8 cellular contexts compared by ENCODE assay signal in genomic region chr2:138503087-138503442, GRCh38. TPM values are rescaled to one million over a fixed set of nuclear protein-coding genes. Genes with fewer than 3 reads are reported as not detected.
DNase-seq lines count a peak whose midpoint lies in the region; ATAC-seq and TF ChIP-seq lines count a peak whose summit lies in the region.

No MANE protein-coding gene starts in this region.

- POLR2A ChIA-PET in HEK293 (lab: Yijun Ruan, JAX) = interaction anchor here (0.6 to 1.1 kb wide), 2 partner anchors 139 to 416 kb away, joined by 3 read pairs; no protein-coding TSS in a partner anchor

- DNase-seq in BE2C (no peak), fibroblast of peridontal ligament (ENCODE audit: extremely low read depth) (peak; percentile 22), gastrocnemius medialis (no peak), NCI-H1694 (lab: John Stamatoyannopoulos, UW) (no peak), NCI-H345 treated with DMSO at 0.1 percent for 48 hours (lab: John Stamatoyannopoulos, UW; ENCODE audit: unreplicated experiment) (no peak), NCI-H1436 treated with DMSO at 0.1 percent for 48 hours (lab: John Stamatoyannopoulos, UW) (no peak)

- H3K9ac ChIP-seq in SU-DHL-6 (ENCODE audit: low read length) = peak overlapping the region; percentile 76

- intact Hi-C loops in gastrocnemius medialis (cut with DNase I; ENCODE audit: low total_unique reads) = loop anchor here (5.0 to 10.0 kb wide), 2 partner anchors 44 to 538 kb away; partner anchors contain the start of gene HNMT

- no peak for TF ChIP-seq CTCF in BE2C (IDR thresholded peaks at IDR 0.05; ENCODE audit: low read depth, low read length)
- TF ChIP-seq CTCF in HEK293 (tag by site-specific recombination; IDR thresholded peaks at IDR 0.05) = no peak
- no peak for TF ChIP-seq CTCF in SU-DHL-6 (IDR thresholded peaks at IDR 0.05; ENCODE audit: insufficient read depth, low read length, poor library complexity, severe bottlenecking)
- TF ChIP-seq CTCF in gastrocnemius medialis (IDR thresholded peaks at IDR 0.05 in 4 of 5, conservative IDR thresholded peaks at IDR 0.05 in 1 of 5) = no peak

- H3K27ac ChIP-seq in HEK293 (ENCODE audit: extremely low read depth, low read depth, low read length) = peak overlapping the region; percentile 91; the same call in 1 of the 2 replicates
- H3K27ac ChIP-seq in SU-DHL-6 (ENCODE audit: low read depth, low read length) = peak overlapping the region; percentile 92
- H3K27ac ChIP-seq in gastrocnemius medialis = peak overlapping the region; percentile 87 to 93 (median 90)

- peaks cover 28% of the 10 kb centered on the region for H3F3A ChIP-seq in SU-DHL-6 (ENCODE audit: insufficient read depth)

- TF ChIP-seq POLR2A in gastrocnemius medialis (IDR thresholded peaks at IDR 0.05) = no peak

- no peak overlapping the region for H2AFZ ChIP-seq in SU-DHL-6 (ENCODE audit: low read depth, low read length, severe bottlenecking)

- H3K4me2 ChIP-seq in SU-DHL-6 (ENCODE audit: low read depth, low read length, poor library complexity, severe bottlenecking) = peak overlapping the region; percentile 76

- H3K4me3 ChIP-seq in BE2C (ENCODE audit: low read depth, low read length) (peak overlapping the region; percentile 85), HEK293 (ENCODE audit: low read depth, low read length) (peak overlapping the region; percentile 97), SU-DHL-6 (ENCODE audit: insufficient read depth, low read length, poor library complexity, severe bottlenecking) (peak overlapping the region; percentile 64), gastrocnemius medialis (peak overlapping the region; percentile 65 to 93 (median 83))

- H3K9me3 ChIP-seq in BE2C = no peaks in the 10 kb centered on the region
- no peaks in the 10 kb centered on the region for H3K9me3 ChIP-seq in HEK293 (ENCODE audit: control insufficient read depth, insufficient read depth, low read depth, low read length)
- H3K9me3 ChIP-seq in SU-DHL-6 (ENCODE audit: insufficient read depth, low read length) = no peaks in the 10 kb centered on the region
- H3K9me3 ChIP-seq in gastrocnemius medialis = no peaks in the 10 kb centered on the region

- in situ Hi-C loops in gastrocnemius medialis (cut with MboI; ENCODE audit: low sequenced_read_pairs in 4 of 4) = no loop called here

- no peaks in the 10 kb centered on the region for H4K20me1 ChIP-seq in SU-DHL-6 (ENCODE audit: low read depth, low read length)

- H3K36me3 ChIP-seq in BE2C (no peaks in the 10 kb centered on the region), HEK293 (ENCODE audit: control insufficient read depth in 2 of 2, insufficient read depth in 1 of 2, low read length in 2 of 2) (no peaks in the 10 kb centered on the region; a peak in 1 of 3 replicates), SU-DHL-6 (ENCODE audit: low read length) (no peaks in the 10 kb centered on the region), gastrocnemius medialis (no peaks in the 10 kb centered on the region)

- H3K79me2 ChIP-seq in SU-DHL-6 (ENCODE audit: insufficient read depth, low read length) = peaks cover 59% of the 10 kb centered on the region

- H3K4me1 ChIP-seq in BE2C (no peaks in the 10 kb centered on the region), HEK293 (ENCODE audit: control insufficient read depth, insufficient read depth, low read length) (peaks cover 18% of the 10 kb centered on the region), gastrocnemius medialis (peaks cover 44 to 47% of the 10 kb centered on the region in 2 donors)

- no peaks in the 10 kb centered on the region for H3K27me3 ChIP-seq in BE2C
- H3K27me3 ChIP-seq in SU-DHL-6 (ENCODE audit: low read length) = no peaks in the 10 kb centered on the region
- H3K27me3 ChIP-seq in gastrocnemius medialis = no peaks in the 10 kb centered on the region

- ATAC-seq in gastrocnemius medialis = no peak

- CTCF ChIA-PET in HEK293 (lab: Yijun Ruan, JAX) = interaction anchor here (1.3 kb wide), 1 partner anchor 283 kb away, joined by 9 read pairs; no protein-coding TSS in a partner anchor

- no peaks in the 10 kb centered on the region for H3K9me2 ChIP-seq in SU-DHL-6 (replicated peaks; ENCODE audit: insufficient read depth, low read length)

TF ChIP-seq in HEK293, 187 proteins besides CTCF, POLR2A, EP300 and RAD21:
- TF ChIP-seq ZNF121 (tag by site-specific recombination; IDR thresholded peaks at IDR 0.05) (no peak), PRDM4 (tag by site-specific recombination; IDR thresholded peaks at IDR 0.05) (peak; percentile 13; the same call in 1 of the 2 replicates), ZNF664 (tag by site-specific recombination; IDR thresholded peaks at IDR 0.05) (peak; percentile 93), ZBTB17 (tag by site-specific recombination; IDR thresholded peaks at IDR 0.05) (peak; percentile 43; the same call in 1 of the 2 replicates), ZNF629 (tag by site-specific recombination; IDR thresholded peaks at IDR 0.05) (peak; percentile 30; the same call in 1 of the 2 replicates), ZNF140 (tag by site-specific recombination; IDR thresholded peaks at IDR 0.05) (no peak)

RNA-seq across cellular contexts. Expression of gene SPOPL, which starts 1.5 kb away (rescaled TPM):
- 4.8 TPM for polyA plus RNA-seq in BE2C (2012; ENCODE audit: insufficient read depth, insufficient read length, low read depth)
- 10 to 100 TPM; 11.2 to 17.7 (median 12.5) TPM for total RNA-seq in gastrocnemius medialis
